8 cellular contexts compared by ENCODE assay signal in the genomic region with DNA sequence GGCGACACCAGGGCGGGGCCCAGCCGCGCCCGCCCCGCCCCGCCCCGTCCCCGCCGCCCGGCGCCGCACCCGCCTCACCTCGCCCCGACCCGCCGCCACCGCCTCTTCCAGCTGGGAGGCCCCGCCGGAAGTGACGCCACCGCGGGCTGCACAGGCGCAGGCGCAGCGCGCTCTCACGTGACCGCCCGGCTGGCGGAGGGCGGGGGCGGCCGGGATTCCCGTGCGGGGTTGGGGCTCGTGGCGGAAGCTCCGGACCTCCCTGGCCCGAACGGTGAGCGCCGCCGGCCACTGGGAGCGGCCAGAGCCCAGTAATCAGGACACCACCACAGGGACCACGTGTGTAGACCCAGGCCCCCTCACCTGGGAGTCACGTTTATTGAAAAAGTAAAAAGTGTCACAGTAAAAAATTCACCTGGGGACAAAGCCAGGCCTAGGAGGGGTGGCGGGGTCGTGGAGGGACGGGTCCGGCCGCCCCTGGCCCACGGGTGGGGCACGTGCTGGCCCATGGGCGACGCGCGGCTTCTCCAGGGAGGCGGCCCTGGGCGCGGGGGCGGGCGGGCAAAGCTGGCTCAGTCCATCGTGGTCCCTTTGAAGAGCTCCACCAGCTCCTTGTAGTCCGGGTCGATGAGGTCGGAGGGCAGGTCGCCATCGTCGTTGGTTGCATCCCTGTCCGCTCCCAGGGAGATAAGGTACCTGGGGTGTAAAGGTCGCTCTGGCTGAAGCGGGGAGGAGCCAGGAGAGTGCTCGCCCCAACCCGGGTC. TPM values are rescaled to one million over a fixed set of nuclear protein-coding genes. Genes with fewer than 3 reads are reported as not detected.
DNase-seq lines count a peak whose midpoint lies in the region; ATAC-seq, FAIRE-seq and TF ChIP-seq lines count a peak whose summit lies in the region.

A gene with protein sequence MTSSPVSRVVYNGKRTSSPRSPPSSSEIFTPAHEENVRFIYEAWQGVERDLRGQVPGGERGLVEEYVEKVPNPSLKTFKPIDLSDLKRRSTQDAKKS (minus strand): TSS at position 132 of the 761 bp plus-strand sequence. CDS start 8,785 bp downstream, outside the sequence.

- peaks cover 19% of the 10 kb centered on the region for H3K4me1 Mint-ChIP-seq in activated CD4-positive, alpha-beta T cell treated with anti-CD3 and anti-CD28 coated beads, Interleukin-2, amount 10 ng/mL, durations not matched to agents 24 days and 14 days

- intact Hi-C loops in activated CD4-positive, alpha-beta T cell treated with anti-CD3 and anti-CD28 coated beads, Interleukin-2, amount 10 ng/mL, durations not matched to agents 24 days and 14 days (cut with micrococcal nuclease) = loop anchor here (2.0 kb wide), 1 partner anchor 93 kb away; a partner anchor contains a TSS
- intact Hi-C loops in left colon (cut with DNase I, micrococcal nuclease) = no loop called here

- H3K4me3 Mint-ChIP-seq in activated CD4-positive, alpha-beta T cell treated with anti-CD3 and anti-CD28 coated beads, Interleukin-2, amount 10 ng/mL, durations not matched to agents 24 days and 14 days = peak within 1 kb of the TSS; percentile 93

- peak within 1 kb of the TSS; percentile 94 for H3K27ac Mint-ChIP-seq in activated CD4-positive, alpha-beta T cell treated with anti-CD3 and anti-CD28 coated beads, Interleukin-2, amount 10 ng/mL, durations not matched to agents 24 days and 14 days

- no peaks in the 10 kb centered on the region for H3K27me3 Mint-ChIP-seq in activated CD4-positive, alpha-beta T cell treated with anti-CD3 and anti-CD28 coated beads, Interleukin-2, amount 10 ng/mL, durations not matched to agents 24 days and 14 days

- peak; percentile 68 for ATAC-seq in HG03460 (IDR thresholded peaks at IDR 0.05; ENCODE audit: unreplicated experiment)
- peak; percentile 87 for ATAC-seq in left colon

- H3K4me3 ChIP-seq in coronary artery = peak within 1 kb of the TSS; percentile 91

- H3K27ac ChIP-seq in coronary artery = peak within 1 kb of the TSS; percentile 93 to 94

- H3K36me3 Mint-ChIP-seq in activated CD4-positive, alpha-beta T cell treated with anti-CD3 and anti-CD28 coated beads, Interleukin-2, amount 10 ng/mL, durations not matched to agents 24 days and 14 days (ENCODE audit: low read depth) = peaks cover 4% of the 10 kb centered on the region

- FAIRE-seq in GM19239 (lab: Jason Lieb, UNC) = peak; percentile 67

- no peak for TF ChIP-seq CTCF in coronary artery (IDR thresholded peaks at IDR 0.05)

- DNase-seq in AG20443 (ENCODE audit: low spot score) = peak; percentile 99
- DNase-seq in GM19239 (ENCODE audit: insufficient read length, low spot score) = peak; percentile 99
- peak; percentile 86 for DNase-seq in NCI-H526 treated with DMSO at 0.1 percent for 48 hours (lab: John Stamatoyannopoulos, UW)
- DNase-seq in activated CD4-positive, alpha-beta T cell treated with anti-CD3 and anti-CD28 coated beads, Interleukin-2, amount 10 ng/mL, durations not matched to agents 24 days and 14 days = peak; percentile 99
- peak; percentile 96 for DNase-seq in coronary artery (ENCODE audit: low spot score)
- DNase-seq in left colon = peak; percentile 95 to 98
- peak; percentile 91 to 96 for DNase-seq in stimulated activated CD4-positive, alpha-beta T cell treated with anti-CD3 and anti-CD28 coated beads, Interleukin-1b, Interleukin-23, amount 100 ng/mL, for 4 hours (ENCODE audit: low read depth in 2 of 2)

- H3K9me3 Mint-ChIP-seq in activated CD4-positive, alpha-beta T cell treated with anti-CD3 and anti-CD28 coated beads, Interleukin-2, amount 10 ng/mL, durations not matched to agents 24 days and 14 days = no peaks in the 10 kb centered on the region

RNA-seq across cellular contexts. Expression of the gene that starts here (rescaled TPM):
- 46.7 and 51.9 TPM in 2 replicates for total RNA-seq in activated CD4-positive, alpha-beta T cell treated with anti-CD3 and anti-CD28 coated beads, Interleukin-2, amount 10 ng/mL, durations not matched to agents 24 days and 14 days
- total RNA-seq in left colon = 10 to 100 TPM; 16.4 to 30.4 TPM

Comparison
In these comparisons a context has a peak if more than half of its experiments do, and no peak if none do; other contexts are left out.
1. Peak in every context shown above with its lines: DNase-seq, ATAC-seq, H3K4me3 ChIP-seq and H3K27ac ChIP-seq.